ENCODE assay signal across 8 cellular contexts in the genomic region with DNA sequence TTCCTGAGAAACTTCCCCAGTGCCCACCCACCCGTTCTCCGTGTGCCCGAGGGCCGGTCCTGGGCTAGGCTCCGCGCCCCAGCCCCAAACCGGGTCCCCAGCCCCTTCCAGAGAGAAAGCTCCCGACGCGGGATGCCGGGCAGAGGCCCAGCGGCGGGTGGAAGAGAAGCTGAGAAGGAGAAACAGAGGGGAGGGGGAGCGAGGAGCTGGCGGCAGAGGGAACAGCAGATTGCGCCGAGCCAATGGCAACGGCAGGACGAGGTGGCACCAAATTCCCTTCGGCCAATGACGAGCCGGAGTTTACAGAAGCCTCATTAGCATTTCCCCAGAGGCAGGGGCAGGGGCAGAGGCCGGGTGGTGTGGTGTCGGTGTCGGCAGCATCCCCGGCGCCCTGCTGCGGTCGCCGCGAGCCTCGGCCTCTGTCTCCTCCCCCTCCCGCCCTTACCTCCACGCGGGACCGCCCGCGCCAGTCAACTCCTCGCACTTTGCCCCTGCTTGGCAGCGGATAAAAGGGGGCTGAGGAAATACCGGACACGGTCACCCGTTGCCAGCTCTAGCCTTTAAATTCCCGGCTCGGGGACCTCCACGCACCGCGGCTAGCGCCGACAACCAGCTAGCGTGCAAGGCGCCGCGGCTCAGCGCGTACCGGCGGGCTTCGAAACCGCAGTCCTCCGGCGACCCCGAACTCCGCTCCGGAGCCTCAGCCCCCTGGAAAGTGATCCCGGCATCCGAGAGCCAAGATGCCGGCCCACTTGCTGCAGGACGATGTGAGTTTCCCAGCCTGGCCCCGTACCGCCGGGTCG. TPM values are rescaled to one million over a fixed set of nuclear protein-coding genes. Genes with fewer than 3 reads are reported as not detected.
DNase-seq lines count a peak whose midpoint lies in the region; ATAC-seq and TF ChIP-seq lines count a peak whose summit lies in the region.

SCD (plus strand) TSS at position 469 of the 803 bp plus-strand sequence; CDS start at position 741, 272 bp downstream.

- peak within 1 kb of the TSS; percentile 18 for H3K4me3 ChIP-seq in mucosa of descending colon

- no peaks in the 10 kb centered on the region for H3K9me3 Mint-ChIP-seq in IgD-negative memory B cell

- H3K27me3 Mint-ChIP-seq in IgD-negative memory B cell, result peaks cover 8% of the 10 kb centered on the region

- H3K4me1 ChIP-seq in mucosa of descending colon (ENCODE audit: low read depth), result peaks cover 16% of the 10 kb centered on the region

- H3K27ac Mint-ChIP-seq in IgD-negative memory B cell, result peak within 1 kb of the TSS; percentile 61 to 81 (median 71)

- H3K4me3 Mint-ChIP-seq in IgD-negative memory B cell, result peak within 1 kb of the TSS; percentile 88 to 95 (median 92)

- intact Hi-C loops in mucosa of descending colon (cut with DNase I, micrococcal nuclease), result no loop called here

- no peaks in the 10 kb centered on the region for H3K36me3 ChIP-seq in mucosa of descending colon (ENCODE audit: low read depth)

- H3K27ac ChIP-seq in epithelial cell of prostate, result peak within 1 kb of the TSS; percentile 81

- H3K4me1 Mint-ChIP-seq in IgD-negative memory B cell, result peaks cover 7 to 18% (median 18%) of the 10 kb centered on the region in 3 donors

- no peaks in the 10 kb centered on the region for H3K9me3 ChIP-seq in mucosa of descending colon

- DNase-seq in DMS 273 treated with DMSO at 0.1 percent for 48 hours (lab: John Stamatoyannopoulos, UW), result peak; percentile 93
- DNase-seq in OCI-M1 (lab: John Stamatoyannopoulos, UW), result peak; percentile 97
- DNase-seq in activated T-cell treated with anti-CD3 and anti-CD28 coated beads for 24 hours (ENCODE audit: low read depth), result peak; percentile 72
- DNase-seq in epithelial cell of prostate (ENCODE audit: low read depth, low spot score), result peak; percentile 61
- DNase-seq in mucosa of descending colon, result peak; percentile 78 to 90 (median 85)
- DNase-seq in stimulated activated CD8-positive, alpha-beta memory T cell treated with anti-CD3 and anti-CD28 coated beads, Interleukin-4, amount 100 ng/mL, for 1 hour (ENCODE audit: low read depth in 2 of 2, low spot score in 1 of 2), result peak; percentile 39 to 50

- no peaks in the 10 kb centered on the region for H3K36me3 Mint-ChIP-seq in IgD-negative memory B cell

- ATAC-seq in GM21576 (IDR thresholded peaks at IDR 0.05; ENCODE audit: unreplicated experiment), result peak; percentile 89
- peak; percentile 90 for ATAC-seq in mucosa of descending colon

- no peak for TF ChIP-seq CTCF in mucosa of descending colon (IDR thresholded peaks at IDR 0.05)

RNA-seq across cellular contexts. Expression of gene SCD, which starts in this region (rescaled TPM):
- polyA plus RNA-seq in IgD-negative memory B cell, result 2.2 TPM
- 100 to 1,000 TPM in 1 of 3 donors, 10 to 100 TPM in 2; 40.7 to 108 (median 83.5) TPM for total RNA-seq in mucosa of descending colon

Comparison
In these comparisons a context has a peak if more than half of its experiments do, and no peak if none do; other contexts are left out.
1. Peak in every context shown above with its lines: DNase-seq, ATAC-seq, H3K4me3 ChIP-seq and H3K27ac ChIP-seq.
2. DNase-seq: peak in every context shown above with its lines; median percentile 97 in OCI-M1; 93 in DMS 273 treated with DMSO at 0.1 percent for 48 hours; 85 in mucosa of descending colon; 72 in activated T-cell treated with anti-CD3 and anti-CD28 coated beads for 24 hours; 61 in epithelial cell of prostate; 44 in stimulated activated CD8-positive, alpha-beta memory T cell treated with anti-CD3 and anti-CD28 coated beads, Interleukin-4, amount 100 ng/mL, for 1 hour.